Comparison of ENCODE assay signal across 1 cellular context in genomic region chr10:50613150-50613549, GRCh38.
TF ChIP-seq lines count a peak whose summit lies in the region.

No MANE protein-coding gene starts in this region.

TF ChIP-seq in GM12878, 131 proteins besides CTCF, POLR2A, EP300 and RAD21 (continued from another document):
- TF ChIP-seq IRF4 (IDR thresholded peaks at IDR 0.05; ENCODE audit: low read depth, low read length) (0 out of 2 replicates have a peak, but pooled peaks have one; percentile 14), MEF2A (IDR thresholded peaks at IDR 0.05; ENCODE audit: insufficient read depth, low read depth, low read length) (no peak)
